In the genomic region with DNA sequence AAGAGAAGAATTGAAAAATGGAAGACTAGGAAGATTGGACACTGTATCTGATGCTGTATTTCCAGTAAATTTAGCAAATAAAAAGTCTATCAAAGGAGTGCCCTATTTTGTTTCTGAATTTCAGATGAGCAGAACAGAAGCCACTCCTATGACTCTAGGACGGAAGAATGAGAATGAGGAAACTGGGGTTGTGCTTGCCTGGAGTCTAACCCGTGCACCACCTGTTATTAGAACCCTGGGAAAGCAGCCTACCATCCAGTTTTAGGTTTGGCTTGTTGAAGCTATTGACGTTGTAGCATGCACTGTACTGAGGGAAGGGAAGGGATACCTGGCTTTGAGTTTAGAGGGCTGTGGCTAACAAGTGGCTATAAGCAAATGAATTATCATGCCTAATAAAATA, we compare ENCODE assay signal across 18 cellular contexts.
"Had no signal": no experiment of that assay in that cellular context is flagged by ENCODE, and none has a peak within 500 bp of the region (broad histone marks: within the 10 kb centered on the region; RNA-seq: fewer than 3 reads in every experiment).

No MANE protein-coding gene starts in this region.

- H3K27ac ChIP-seq: colonic mucosa, foreskin keratinocyte, left lung, pancreas, vagina had no signal

- H3K9me3 ChIP-seq: colonic mucosa, left lung, mucosa of descending colon, pancreas, vagina had no signal

- H3K4me3 ChIP-seq: colonic mucosa, left lung, mucosa of descending colon, pancreas, vagina had no signal

- H3K4me1 ChIP-seq: colonic mucosa, foreskin keratinocyte, pancreas had no signal

- H3K27me3 ChIP-seq: colonic mucosa, foreskin keratinocyte, left lung, pancreas, vagina had no signal

- H3K36me3 ChIP-seq: colonic mucosa, left lung, pancreas, vagina had no signal

- FAIRE-seq: kidney, pancreas had no signal

- DNase-seq: activated CD4-positive, alpha-beta memory T cell treated with anti-CD3 and anti-CD28 coated beads for 36 hours; activated CD4-positive, alpha-beta T cell treated with anti-CD3 and anti-CD28 coated beads for 4 hours; activated gamma-delta T cell treated with Interleukin-2 at 50 U/mL for 16 hours; activated T-cell treated with anti-CD3 and anti-CD28 coated beads for 4 hours; amniotic stem cell; central memory CD4-positive, alpha-beta T cell; colonic mucosa; foreskin keratinocyte; kidney; left lung; mucosa of descending colon; natural killer cell; pancreas; stimulated activated CD8-positive, alpha-beta memory T cell treated with anti-CD3 and anti-CD28 coated beads, Interleukin-4, amount 100 ng/mL, for 48 hours; stimulated activated naive CD8-positive, alpha-beta T cell treated with anti-CD3 and anti-CD28 coated beads, Interleukin-15, Interleukin-2, amounts not matched to agents 100 U/mL and 50 U/mL, for 24 hours; T-cell; trophoblast cell had no signal
